Comparison of ENCODE assay signal across 10 cellular contexts in genomic region chr19:2625434-2625833, GRCh38.
DNase-seq lines count a peak whose midpoint lies in the region; ATAC-seq and TF ChIP-seq lines count a peak whose summit lies in the region.
"Had no signal": no experiment of that assay in that cellular context is flagged by ENCODE, and none has a peak within 500 bp of the region (broad histone marks: within the 10 kb centered on the region; RNA-seq: fewer than 3 reads in every experiment).

No MANE protein-coding gene starts in this region.

- H3K36me3 ChIP-seq in neural progenitor cell, result no peaks in the 10 kb centered on the region

- peaks cover 6% of the 10 kb centered on the region for H3F3A ChIP-seq in neural progenitor cell (ENCODE audit: low read depth)

- H3K27ac ChIP-seq in neural progenitor cell, result no peak overlapping the region

- no peaks in the 10 kb centered on the region for H3K79me2 ChIP-seq in neural progenitor cell (ENCODE audit: low read depth)

- peaks cover 26% of the 10 kb centered on the region for H3K4me1 Mint-ChIP-seq in neural progenitor cell

- DNase-seq in CD1c-positive myeloid dendritic cell (ENCODE audit: extremely low spot score), result peak; percentile 86
- peak; percentile 60 for DNase-seq in NAMALWA (ENCODE audit: low spot score)
- peak; percentile 85 for DNase-seq in cardiac septum (ENCODE audit: low spot score)
- DNase-seq in neural progenitor cell (ENCODE audit: low spot score), result no peak
- DNase-seq in islet precursor cell, result no peak
- no peak for DNase-seq in activated CD4-positive, alpha-beta T cell treated with anti-CD3 and anti-CD28 coated beads, Interleukin-2, amount 50 U/mL, for 48 hours
- DNase-seq in GM20000 (ENCODE audit: low spot score), result no peak
- DNase-seq: AML-193 had no signal

- no peak overlapping the region for H3K9ac ChIP-seq in neural progenitor cell

- TF ChIP-seq CTCF in neural progenitor cell (IDR thresholded peaks at IDR 0.05) (no peak), GM20000 (IDR thresholded peaks at IDR 0.05; ENCODE audit: extremely low read depth, missing control alignments) (no peak)

- peaks cover 3% of the 10 kb centered on the region for H3K27me3 Mint-ChIP-seq in neural progenitor cell (ENCODE audit: insufficient read depth, low read depth)

- no peaks in the 10 kb centered on the region for H4K20me1 ChIP-seq in neural progenitor cell (ENCODE audit: low read depth)

- no peaks in the 10 kb centered on the region for H3K4me1 ChIP-seq in neural progenitor cell

- no peaks in the 10 kb centered on the region for H3K36me3 Mint-ChIP-seq in neural progenitor cell

- no peak overlapping the region for H3K4me3 ChIP-seq in neural progenitor cell
- H3K4me3 ChIP-seq: body of pancreas had no signal

- H3K9me3 ChIP-seq in neural progenitor cell (ENCODE audit: low read depth), result no peaks in the 10 kb centered on the region
- H3K9me3 ChIP-seq: body of pancreas had no signal

- intact Hi-C loops in cardiac septum (cut with DNase I), result loop anchor here (10.0 kb wide), 1 partner anchor 461 kb away; the partner anchor contains the start of gene DOT1L

- H3K4me2 ChIP-seq in neural progenitor cell, result no peak overlapping the region

- no peak for ATAC-seq in HG03521 (IDR thresholded peaks at IDR 0.05; ENCODE audit: unreplicated experiment)
- ATAC-seq: body of pancreas had no signal

- H3K9me3 Mint-ChIP-seq in neural progenitor cell, result peaks cover 10% of the 10 kb centered on the region

- H3K4me3 Mint-ChIP-seq in neural progenitor cell, result peak overlapping the region; percentile 29

- H3K27me3 ChIP-seq in neural progenitor cell, result no peaks in the 10 kb centered on the region
- H3K27me3 ChIP-seq: body of pancreas had no signal

- H3K27ac Mint-ChIP-seq in neural progenitor cell, result no peak overlapping the region

- no peak overlapping the region for H2AFZ ChIP-seq in neural progenitor cell (replicated peaks)

Comparison
In these comparisons a context has a peak if more than half of its experiments do, and no peak if none do; other contexts are left out.
1. DNase-seq: peak in CD1c-positive myeloid dendritic cell (single experiment), NAMALWA (single experiment) and cardiac septum (single experiment); none in neural progenitor cell (single experiment), islet precursor cell (single experiment), activated CD4-positive, alpha-beta T cell treated with anti-CD3 and anti-CD28 coated beads, Interleukin-2, amount 50 U/mL, for 48 hours (0 of 2) and GM20000 (single experiment).